In genomic region chr19:40719414-40719894, GRCh38 we compare ENCODE assay signal across 8 cellular contexts. TPM values are rescaled to one million over a fixed set of nuclear protein-coding genes. Genes with fewer than 3 reads are reported as not detected.
DNase-seq lines count a peak whose midpoint lies in the region; ATAC-seq, FAIRE-seq and TF ChIP-seq lines count a peak whose summit lies in the region.

No MANE protein-coding gene starts in this region.

- H3K9me3 Mint-ChIP-seq in activated B cell treated with CpG ODN at 0.5 μM for 24 hours = no peaks in the 10 kb centered on the region

- DNase-seq in H7 (no peak), activated B cell treated with CpG ODN at 0.5 μM for 24 hours (no peak), hepatocyte (ENCODE audit: low spot score) (no peak), small intestine (peak; percentile 31), GF-D8 (lab: John Stamatoyannopoulos, UW) (no peak), NCI-H1694 treated with DMSO at 0.1 percent for 48 hours (lab: John Stamatoyannopoulos, UW) (no peak), SW 1271 (lab: John Stamatoyannopoulos, UW) (no peak)

- H3K36me3 ChIP-seq in H7 (replicated peaks; ENCODE audit: control insufficient read depth, insufficient read depth, low read length) = peaks cover 2% of the 10 kb centered on the region
- no peaks in the 10 kb centered on the region for H3K36me3 ChIP-seq in hepatocyte (replicated peaks; ENCODE audit: insufficient read depth, low read depth)
- peaks cover 5 to 7% of the 10 kb centered on the region in 2 donors for H3K36me3 ChIP-seq in small intestine (ENCODE audit: control insufficient read depth in 2 of 2, insufficient read depth in 2 of 2, low read length in 2 of 2)

- ATAC-seq in activated B cell treated with CpG ODN at 0.5 μM for 24 hours (ENCODE audit: low read depth) (no peak), GM19351 (IDR thresholded peaks at IDR 0.05; ENCODE audit: unreplicated experiment) (no peak)

- no peaks in the 10 kb centered on the region for H3K27me3 Mint-ChIP-seq in activated B cell treated with CpG ODN at 0.5 μM for 24 hours

- H2AFZ ChIP-seq in hepatocyte = no peak overlapping the region

- peaks cover 45% of the 10 kb centered on the region for H3K36me3 Mint-ChIP-seq in activated B cell treated with CpG ODN at 0.5 μM for 24 hours (ENCODE audit: low read depth)

- intact Hi-C loops in activated B cell treated with CpG ODN at 0.5 μM for 24 hours (cut with micrococcal nuclease) = loop anchor here (5.0 to 10.0 kb wide), 3 partner anchors 37 to 633 kb away; partner anchors contain the start of gene TGFB1

- H3K27ac ChIP-seq in hepatocyte = peak overlapping the region; percentile 100
- H3K27ac ChIP-seq in small intestine (ENCODE audit: low read depth in 1 of 2, low read length in 1 of 2) = peak overlapping the region; percentile 98 to 99

- TF ChIP-seq CTCF in activated B cell treated with CpG ODN at 0.5 μM for 24 hours (IDR thresholded peaks at IDR 0.05) (no peak), hepatocyte (IDR thresholded peaks at IDR 0.05; ENCODE audit: poor library complexity) (no peak)

- H4K20me1 ChIP-seq in hepatocyte (ENCODE audit: insufficient read depth, poor library complexity, severe bottlenecking) = peaks cover 46% of the 10 kb centered on the region

- peak overlapping the region; percentile 65 for H3K4me3 ChIP-seq in H7 (ENCODE audit: insufficient read depth, low read depth, low read length)
- H3K4me3 ChIP-seq in hepatocyte = peak overlapping the region; percentile 84
- peak overlapping the region in 1 of 2 donors; percentile 93 for H3K4me3 ChIP-seq in small intestine (ENCODE audit: low read depth in 1 of 2, low read length in 2 of 2)

- POLR2A ChIA-PET in activated B cell treated with CpG ODN at 0.5 μM for 24 hours (lab: Charles Lee) = interaction anchor here (0.7 to 1.8 kb wide), 5 partner anchors 11 to 79 kb away, joined by 3 to 11 read pairs (median 6); partner anchors contain the start of genes ACTMAP, EGLN2 and RAB4B

- no peak for FAIRE-seq in small intestine (lab: Jason Lieb, UNC)

- peak overlapping the region; percentile 88 for H3K4me3 Mint-ChIP-seq in activated B cell treated with CpG ODN at 0.5 μM for 24 hours

- 55% methylated on average over 7 of the region's 7 CpGs for WGBS in hepatocyte (ENCODE audit: low lambda C conversion rate, missing lambda C conversion rate)
- 16 to 43% (median 36%) methylated on average over 7 of the region's 7 CpGs for WGBS in small intestine, 3 donors

- H3K27ac Mint-ChIP-seq in activated B cell treated with CpG ODN at 0.5 μM for 24 hours = peak overlapping the region; percentile 18

- H3K9me3 ChIP-seq in hepatocyte (ENCODE audit: low read depth) (no peaks in the 10 kb centered on the region), small intestine (ENCODE audit: control insufficient read depth, low read depth) (no peaks in the 10 kb centered on the region)

- H3K4me2 ChIP-seq in hepatocyte = peak overlapping the region; percentile 85

- peaks cover 73% of the 10 kb centered on the region for H3K79me2 ChIP-seq in hepatocyte

- CTCF ChIA-PET in activated B cell treated with CpG ODN at 0.5 μM for 24 hours (lab: Charles Lee) = no interaction called here

- H3K9me2 ChIP-seq in hepatocyte (replicated peaks; ENCODE audit: insufficient read depth) = no peaks in the 10 kb centered on the region

- no peaks in the 10 kb centered on the region for H3K27me3 ChIP-seq in H7 (ENCODE audit: control insufficient read depth, insufficient read depth, low read length)
- H3K27me3 ChIP-seq in hepatocyte = no peaks in the 10 kb centered on the region
- H3K27me3 ChIP-seq in small intestine (ENCODE audit: control insufficient read depth in 2 of 2, insufficient read depth in 2 of 2, low read length in 2 of 2) = no peaks in the 10 kb centered on the region

- peaks cover 69% of the 10 kb centered on the region for H3K4me1 Mint-ChIP-seq in activated B cell treated with CpG ODN at 0.5 μM for 24 hours

- H3K4me1 ChIP-seq in hepatocyte (ENCODE audit: insufficient read depth) (peaks cover 21% of the 10 kb centered on the region), small intestine (ENCODE audit: control insufficient read depth in 2 of 2, insufficient read depth in 1 of 2, low read depth in 1 of 2, low read length in 1 of 2) (peaks cover 0 to 6% of the 10 kb centered on the region in 2 donors)

RNA-seq across cellular contexts. Expression of gene ITPKC, which starts 2.5 kb away (rescaled TPM):
- 10.5 and 14.0 TPM in 2 replicates for total RNA-seq in H7 (2014; rRNA removed; shearing (Covaris generic))
- total RNA-seq in activated B cell treated with CpG ODN at 0.5 μM for 24 hours (13.0 and 13.3 TPM in 2 replicates), hepatocyte (52.3 and 52.9 TPM in 2 replicates)
- polyA plus RNA-seq in hepatocyte (67.6 and 75.8 TPM in 2 replicates), small intestine (10 to 100 TPM; 22.7 to 26.4 (median 24.7) TPM)

RNA-seq across cellular contexts. Expression of gene COQ8B, which starts 2.8 kb away (rescaled TPM):
- 73.8 and 82.7 TPM in 2 replicates for total RNA-seq in H7 (2014; rRNA removed; shearing (Covaris generic))
- total RNA-seq in activated B cell treated with CpG ODN at 0.5 μM for 24 hours (34.4 and 38.5 TPM in 2 replicates), hepatocyte (46.2 and 49.2 TPM in 2 replicates)
- polyA plus RNA-seq in hepatocyte (40.2 and 40.7 TPM in 2 replicates), small intestine (10 to 100 TPM; 29.2 to 45.5 (median 44.5) TPM)

RNA-seq across cellular contexts. Expression of gene NUMBL, which starts 29.0 kb away (rescaled TPM):
- total RNA-seq in H7 (2014; rRNA removed; shearing (Covaris generic)) = 18.3 and 23.1 TPM in 2 replicates
- total RNA-seq in activated B cell treated with CpG ODN at 0.5 μM for 24 hours = 4.4 and 11.8 TPM in 2 replicates
- 15.7 and 26.0 TPM in 2 replicates for total RNA-seq in hepatocyte
- 31.3 and 32.1 TPM in 2 replicates for polyA plus RNA-seq in hepatocyte
- polyA plus RNA-seq in small intestine = 10 to 100 TPM in 1 of 3 donors, 1 to 10 TPM in 2; 6.2 to 15.6 (median 9.4) TPM

RNA-seq across cellular contexts. Expression of gene ACTMAP, which starts 30.8 kb away (rescaled TPM):
- 3.1 and 4.7 TPM in 2 replicates for total RNA-seq in H7 (2014; rRNA removed; shearing (Covaris generic))
- total RNA-seq in activated B cell treated with CpG ODN at 0.5 μM for 24 hours = 8.5 and 12.7 TPM in 2 replicates
- total RNA-seq in hepatocyte = 3.2 and 3.8 TPM in 2 replicates
- 14.8 and 19.1 TPM in 2 replicates for polyA plus RNA-seq in hepatocyte
- 10 to 100 TPM; 12.1 to 27.5 (median 19.5) TPM for polyA plus RNA-seq in small intestine

RNA-seq across cellular contexts. Expression of gene SNRPA, which starts 31.5 kb away (rescaled TPM):
- 440 and 502 TPM in 2 replicates for total RNA-seq in H7 (2014; rRNA removed; shearing (Covaris generic))
- total RNA-seq in activated B cell treated with CpG ODN at 0.5 μM for 24 hours = 138 TPM in 2 replicates
- 25.1 and 33.2 TPM in 2 replicates for total RNA-seq in hepatocyte
- polyA plus RNA-seq in hepatocyte = 86.9 and 95.0 TPM in 2 replicates
- 10 to 100 TPM; 25.7 to 77.8 (median 36.7) TPM for polyA plus RNA-seq in small intestine
